Comparison of ENCODE assay signal across 8 cellular contexts in the genomic region with DNA sequence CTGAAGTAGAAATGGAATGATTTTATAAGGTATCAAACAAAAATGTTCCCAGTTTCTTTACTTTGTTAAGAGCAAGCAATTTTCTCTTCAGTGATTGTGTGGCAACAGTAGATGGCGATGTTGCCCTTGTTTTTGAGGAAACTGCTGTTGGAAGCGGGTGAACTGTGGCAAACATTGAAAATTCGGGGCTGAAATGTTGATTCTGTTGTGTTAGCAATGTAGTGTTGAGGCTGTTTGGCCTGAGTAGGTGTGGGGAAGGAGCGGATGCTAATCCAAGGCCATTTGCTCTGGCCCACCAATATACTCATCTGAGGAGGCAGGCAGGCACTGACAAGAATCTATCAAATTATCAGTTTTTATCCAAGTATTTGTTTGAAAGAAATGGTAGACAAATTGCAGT.
DNase-seq lines count a peak whose midpoint lies in the region; ATAC-seq and TF ChIP-seq lines count a peak whose summit lies in the region.

No MANE protein-coding gene starts in this region.

- peak; percentile 69 for TF ChIP-seq CTCF in GM12864 (IDR thresholded peaks at IDR 0.05; ENCODE audit: low read depth, low read length, missing control alignments)

- DNase-seq in AG08396 (ENCODE audit: low spot score) (peak; percentile 39), GM12864 (ENCODE audit: low read depth) (peak; percentile 37), NOMO-1 treated with dmso at 0.1 percent for 144 hours (lab: John Stamatoyannopoulos, UW; ENCODE audit: unreplicated experiment) (peak; percentile 27), amniotic stem cell (lab: John Stamatoyannopoulos, UW) (peak; percentile 43), hypothalamus (lab: John Stamatoyannopoulos, UW) (peak in 31 of 51 donors; percentile 4 to 71 (median 26))
- peak; percentile 37 to 43 for DNase-seq in stimulated activated CD4-positive, alpha-beta T cell treated with anti-CD3 and anti-CD28 coated beads, Interleukin-2, amount 100 ng/mL, for 24 hours

- ATAC-seq in HG03378 (IDR thresholded peaks at IDR 0.05; ENCODE audit: unreplicated experiment) (peak; percentile 66), HG03039 (IDR thresholded peaks at IDR 0.05; ENCODE audit: unreplicated experiment) (no peak)

- H3K4me3 ChIP-seq in GM12864 (ENCODE audit: low read depth, low read length): no peak overlapping the region
